23 cellular contexts compared by ENCODE assay signal in the genomic region with DNA sequence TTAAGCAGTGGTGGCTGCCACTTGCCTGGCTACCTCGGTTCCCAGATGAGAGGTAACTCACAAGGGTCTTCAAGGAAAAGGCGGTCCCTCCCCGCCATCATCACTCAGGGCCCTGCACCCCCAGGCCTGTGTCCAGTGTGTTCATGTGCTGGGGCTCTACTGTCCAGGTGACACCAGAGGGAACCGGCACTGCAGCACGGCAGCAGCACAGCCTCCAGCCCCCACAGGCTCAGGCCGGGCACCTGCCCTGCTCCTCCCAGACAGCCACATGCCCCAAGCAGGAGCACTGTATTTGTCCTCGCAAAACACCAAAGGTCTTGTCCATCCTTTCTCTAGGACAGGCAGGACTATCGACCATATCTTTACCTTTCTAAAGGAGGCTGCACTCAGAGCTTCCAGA.
DNase-seq lines count a peak whose midpoint lies in the region; ATAC-seq and TF ChIP-seq lines count a peak whose summit lies in the region.
"Had no signal": no experiment of that assay in that cellular context is flagged by ENCODE, and none has a peak within 500 bp of the region (broad histone marks: within the 10 kb centered on the region; RNA-seq: fewer than 3 reads in every experiment).

No MANE protein-coding gene starts in this region.

- WGBS in neuronal stem cell (ENCODE audit: extremely low coverage in 2 of 2, insufficient read length in 2 of 2, insufficient replicate concordance in 1 of 2), 2 donors = no CpG with 5 or more reads among the region's 8 CpGs

- H3K79me1 ChIP-seq in neuronal stem cell (ENCODE audit: low read depth, low read length) = no peaks in the 10 kb centered on the region

- no peak overlapping the region for H4K8ac ChIP-seq in neuronal stem cell (ENCODE audit: low read depth, low read length)

- no peak overlapping the region for H3K27ac ChIP-seq in neuronal stem cell (replicated peaks; ENCODE audit: low read length)
- H3K27ac ChIP-seq: BLaER1 had no signal

- no peak overlapping the region for H2BK5ac ChIP-seq in neuronal stem cell (ENCODE audit: low read length)

- no peak overlapping the region for H3K23ac ChIP-seq in neuronal stem cell (ENCODE audit: low read depth, low read length, poor library complexity)

- no peak overlapping the region for H3K4me2 ChIP-seq in neuronal stem cell (ENCODE audit: insufficient read depth, low read length, poor library complexity, severe bottlenecking)
- H3K4me2 ChIP-seq: BLaER1 had no signal

- ATAC-seq in esophagus mucosa = peak; percentile 10
- ATAC-seq in HG03571 (IDR thresholded peaks at IDR 0.05; ENCODE audit: unreplicated experiment) = no peak
- ATAC-seq in HG03159 (IDR thresholded peaks at IDR 0.05; ENCODE audit: unreplicated experiment) = no peak

- DNase-seq in GM13976 (ENCODE audit: low spot score) (peak; percentile 7), neuronal stem cell (ENCODE audit: low spot score) (no peak), NCI-H748 (lab: John Stamatoyannopoulos, UW; ENCODE audit: unreplicated experiment) (no peak), NCI-H345 treated with DMSO at 0.1 percent for 48 hours (lab: John Stamatoyannopoulos, UW; ENCODE audit: unreplicated experiment) (no peak)
- DNase-seq: 8988T; ACHN; BE2C; C1 segment of cervical spinal cord; CD4-positive, alpha-beta memory T cell; CD4-positive, CD25-positive, alpha-beta regulatory T cell; CD8-positive, alpha-beta memory T cell; COR-L47; DMS 273 treated with DMSO at 0.1 percent for 48 hours; DMS153; DMS53; DMS79; DND-41; EL; GDM1 had no signal

- in situ Hi-C loops in GM13976 (cut with MboI; ENCODE audit: low sequenced_read_pairs, unreplicated experiment) = no loop called here

- no peaks in the 10 kb centered on the region for H3K9me3 ChIP-seq in neuronal stem cell (replicated peaks in 1 of 2; ENCODE audit: control insufficient read depth in 2 of 2, insufficient read depth in 1 of 2, low read depth in 1 of 2, low read length in 2 of 2)
- H3K9me3 ChIP-seq: BE2C, BLaER1 had no signal

- peak overlapping the region; percentile 3 for H3K14ac ChIP-seq in neuronal stem cell (ENCODE audit: low read length)

- no peak overlapping the region for H4K91ac ChIP-seq in neuronal stem cell (ENCODE audit: low read depth, low read length, poor library complexity)

- H3K27me3 ChIP-seq in neuronal stem cell (ENCODE audit: control insufficient read depth in 3 of 3, insufficient read depth in 3 of 3, low read depth in 1 of 3, low read length in 3 of 3) = no peaks in the 10 kb centered on the region
- H3K27me3 ChIP-seq: BE2C, BLaER1 had no signal

- no peak for TF ChIP-seq CTCF in GM13976 (IDR thresholded peaks at IDR 0.05; ENCODE audit: borderline replicate concordance, control extremely low read depth, extremely low read depth, insufficient read depth, missing control alignments)

- no peak overlapping the region for H2AK5ac ChIP-seq in neuronal stem cell (ENCODE audit: low read depth, low read length)

- peaks cover 0 to 6% of the 10 kb centered on the region in 2 donors for H3K4me1 ChIP-seq in neuronal stem cell (ENCODE audit: control insufficient read depth in 2 of 2, insufficient read depth in 1 of 2, low read depth in 1 of 2, low read length in 2 of 2)
- H3K4me1 ChIP-seq: BE2C, BLaER1 had no signal

- H2AFZ ChIP-seq in neuronal stem cell (ENCODE audit: low read length) = no peak overlapping the region

- H3K36me3 ChIP-seq in neuronal stem cell (replicated peaks in 1 of 2; ENCODE audit: control insufficient read depth in 2 of 2, insufficient read depth in 2 of 2, low read length in 2 of 2) = no peaks in the 10 kb centered on the region
- H3K36me3 ChIP-seq: BE2C, BLaER1 had no signal

- no peak overlapping the region for H3K4me3 ChIP-seq in neuronal stem cell (ENCODE audit: low read length in 2 of 2)
- H3K4me3 ChIP-seq: BLaER1 had no signal

- H3K4ac ChIP-seq in neuronal stem cell (ENCODE audit: low read length) = no peak overlapping the region

- no peak overlapping the region for H2BK15ac ChIP-seq in neuronal stem cell (ENCODE audit: low read length)

- H3K18ac ChIP-seq in neuronal stem cell (ENCODE audit: low read length) = no peak overlapping the region

- H2BK12ac ChIP-seq in neuronal stem cell (ENCODE audit: low read length) = no peak overlapping the region

- no peak overlapping the region for H2BK120ac ChIP-seq in neuronal stem cell (ENCODE audit: low read depth, low read length)

- H3K9ac ChIP-seq in neuronal stem cell (ENCODE audit: low read depth, low read length, poor library complexity) = no peak overlapping the region
- H3K9ac ChIP-seq: BLaER1 had no signal
